In genomic region chr6:28267695-28268059, GRCh38 we compare ENCODE assay signal across 2 cellular contexts.
TF ChIP-seq lines count a peak whose summit lies in the region.

No MANE protein-coding gene starts in this region.

TF ChIP-seq in HEK293, 187 proteins besides CTCF, POLR2A, EP300 and RAD21:
- TF ChIP-seq ZNF132 (tag by site-specific recombination; IDR thresholded peaks at IDR 0.05; ENCODE audit: borderline replicate concordance) (no peak), ZNF639 (tag by site-specific recombination; IDR thresholded peaks at IDR 0.05) (no peak), ZBTB10 (tag by site-specific recombination; IDR thresholded peaks at IDR 0.05) (no peak), ZNF549 (tag by site-specific recombination; IDR thresholded peaks at IDR 0.05) (no peak), ZNF121 (tag by site-specific recombination; IDR thresholded peaks at IDR 0.05) (no peak), ZBTB1 (tag by site-specific recombination; IDR thresholded peaks at IDR 0.05) (no peak), ZNF148 (tag by site-specific recombination; IDR thresholded peaks at IDR 0.05; ENCODE audit: borderline replicate concordance) (no peak), ZBTB20 (tag by site-specific recombination; IDR thresholded peaks at IDR 0.05) (no peak), HOXD13 (CRISPR knock-in tag; IDR thresholded peaks at IDR 0.05; ENCODE audit: borderline replicate concordance) (no peak), ZNF843 (tag by site-specific recombination; IDR thresholded peaks at IDR 0.05) (no peak)

TF ChIP-seq in K562, 482 proteins besides CTCF, POLR2A, EP300 and RAD21 (continues in another document):
- TF ChIP-seq ZNF23 (CRISPR knock-in tag; IDR thresholded peaks at IDR 0.05) (no peak), MCM2 (IDR thresholded peaks at IDR 0.05; ENCODE audit: low read depth) (no peak), MGA (IDR thresholded peaks at IDR 0.05) (no peak), HIVEP1 (CRISPR knock-in tag; IDR thresholded peaks at IDR 0.05) (no peak), ZNF449 (CRISPR knock-in tag; IDR thresholded peaks at IDR 0.05) (no peak), TRIM28 (IDR thresholded peaks at IDR 0.05) (no peak), ZNF318 (IDR thresholded peaks at IDR 0.05; ENCODE audit: borderline replicate concordance in 1 of 2, low read depth in 1 of 2) (no peak), CUX1 (CRISPR knock-in tag; IDR thresholded peaks at IDR 0.05) (peak; percentile 59; the same call in 1 of the 2 replicates), GATAD2B (IDR thresholded peaks at IDR 0.05; ENCODE audit: borderline replicate concordance) (peak; percentile 68), ASH1L (IDR thresholded peaks at IDR 0.05; ENCODE audit: borderline replicate concordance, low read depth, partially characterized antibody) (peak; percentile 4), FOSL1 (tag; conservative IDR thresholded peaks at IDR 0.05) (no peak), MLLT1 (IDR thresholded peaks at IDR 0.05) (0 out of 4 replicates have a peak, but pooled peaks of 1 of the 2 experiments have one; percentile 1), SMARCC2 (IDR thresholded peaks at IDR 0.05; ENCODE audit: low read depth) (0 out of 2 replicates have a peak, but pooled peaks have one; percentile 8), PHB2 (IDR thresholded peaks at IDR 0.05; ENCODE audit: low read depth) (no peak), SNIP1 (IDR thresholded peaks at IDR 0.05; ENCODE audit: low read depth) (0 out of 2 replicates have a peak, but pooled peaks have one; percentile 3)
